ENCODE assay signal across 9 cellular contexts in the genomic region with DNA sequence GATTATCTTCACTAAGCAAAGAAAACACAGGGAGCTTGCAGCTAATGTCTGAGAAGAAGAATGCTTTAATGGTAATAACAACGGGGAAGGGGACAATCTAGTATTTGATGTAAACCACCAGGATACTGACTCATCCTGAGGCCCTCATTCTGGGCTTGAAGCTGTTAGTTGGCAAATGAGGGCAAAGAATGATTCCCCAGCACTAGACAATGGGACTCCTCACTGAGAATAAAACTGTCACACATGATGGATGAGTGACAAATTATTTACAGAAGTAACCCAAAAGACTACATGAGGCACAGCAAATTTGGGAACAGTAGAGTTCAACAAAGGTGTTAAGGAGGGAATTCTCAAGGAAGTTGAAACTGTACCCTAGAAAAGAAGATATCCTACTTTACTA.
DNase-seq lines count a peak whose midpoint lies in the region; ATAC-seq, FAIRE-seq and TF ChIP-seq lines count a peak whose summit lies in the region.
"Had no signal": no experiment of that assay in that cellular context is flagged by ENCODE, and none has a peak within 500 bp of the region (broad histone marks: within the 10 kb centered on the region; RNA-seq: fewer than 3 reads in every experiment).

No MANE protein-coding gene starts in this region.

- no peak for TF ChIP-seq CTCF in fibroblast of the aortic adventitia (IDR thresholded peaks at IDR 0.05; ENCODE audit: insufficient read depth, low read length)
- no peak for TF ChIP-seq CTCF in body of pancreas (IDR thresholded peaks at IDR 0.05)

- TF ChIP-seq POLR2A in body of pancreas (IDR thresholded peaks at IDR 0.05) = no peak

- H3K27ac ChIP-seq in body of pancreas = no peak overlapping the region

- DNase-seq in AG20443 (ENCODE audit: low spot score) (peak; percentile 20), GM19239 (ENCODE audit: insufficient read length, low spot score) (no peak), RCC 7860 (ENCODE audit: low spot score) (peak; percentile 48), fibroblast of the aortic adventitia (ENCODE audit: low read depth) (peak; percentile 18), GM19238 (ENCODE audit: insufficient read length, low spot score) (no peak), body of pancreas (no peak)

- no peaks in the 10 kb centered on the region for H3K36me3 ChIP-seq in body of pancreas (replicated peaks in 1 of 2; ENCODE audit: insufficient read depth in 1 of 2, low read depth in 2 of 2)

- WGBS in body of pancreas, 2 donors = 56 to 76% methylated on average over 1 of the region's 1 CpG

- no peaks in the 10 kb centered on the region for H3K27me3 ChIP-seq in body of pancreas

- ATAC-seq in GM19023 (IDR thresholded peaks at IDR 0.05; ENCODE audit: unreplicated experiment) (no peak), GM18873 (IDR thresholded peaks at IDR 0.05; ENCODE audit: low FRiP score, unreplicated experiment) (no peak), body of pancreas (no peak)

- H3K4me1 ChIP-seq in body of pancreas = no peaks in the 10 kb centered on the region

- intact Hi-C loops in body of pancreas (cut with DNase I) = no loop called here

- H3K9me3 ChIP-seq in body of pancreas = no peaks in the 10 kb centered on the region

- H3K4me3 ChIP-seq in fibroblast of the aortic adventitia (ENCODE audit: low read depth, low read length) (no peak overlapping the region), body of pancreas (no peak overlapping the region)

- FAIRE-seq in GM19239 (lab: Jason Lieb, UNC) = peak; percentile 87
- peak; percentile 92 for FAIRE-seq in RCC 7860 (lab: Jason Lieb, UNC)
- FAIRE-seq: islet of Langerhans had no signal

Comparison
In these comparisons a context has a peak if more than half of its experiments do, and no peak if none do; other contexts are left out.
1. DNase-seq: peak in AG20443 (single experiment), RCC 7860 (single experiment) and fibroblast of the aortic adventitia (single experiment); none in GM19239 (single experiment), GM19238 (single experiment) and body of pancreas (0 of 4).